In genomic region chrX:154365052-154365600, GRCh38 we compare ENCODE assay signal across 10 cellular contexts. TPM values are rescaled to one million over a fixed set of nuclear protein-coding genes. Genes with fewer than 3 reads are reported as not detected.
DNase-seq lines count a peak whose midpoint lies in the region; ATAC-seq and TF ChIP-seq lines count a peak whose summit lies in the region.
"Had no signal": no experiment of that assay in that cellular context is flagged by ENCODE, and none has a peak within 500 bp of the region (broad histone marks: within the 10 kb centered on the region; RNA-seq: fewer than 3 reads in every experiment).

No MANE protein-coding gene starts in this region.

- H3K27ac Mint-ChIP-seq in Calu3 (ENCODE audit: unreplicated experiment) = peak overlapping the region; percentile 79
- H3K27ac Mint-ChIP-seq in activated naive CD8-positive, alpha-beta T cell treated with anti-CD3 and anti-CD28 coated beads for 36 hours = peak overlapping the region; percentile 45
- H3K27ac Mint-ChIP-seq in natural killer cell treated with Interleukin-12 subunit alpha and Interleukin-12 subunit beta and Interleukin-15 and Interleukin-18, amount 100 ng/mL, for 72 hours = peak overlapping the region; percentile 46 to 53

- BruUV-seq in Calu3 (replicated peaks; lab: Mats Ljungman, UMichigan) = no TSS peak

- DNase-seq in Calu3 (no peak), mucosa of gallbladder (ENCODE audit: low spot score) (no peak), NCI-H146 (lab: John Stamatoyannopoulos, UW) (no peak)
- no peak for DNase-seq in activated naive CD8-positive, alpha-beta T cell treated with anti-CD3 and anti-CD28 coated beads for 36 hours
- DNase-seq in natural killer cell treated with Interleukin-12 subunit alpha and Interleukin-12 subunit beta and Interleukin-15 and Interleukin-18, amount 100 ng/mL, for 72 hours (ENCODE audit: low spot score) = no peak
- DNase-seq: activated naive CD4-positive, alpha-beta T cell treated with Interleukin-2 at 50 U/mL for 16 hours; mucosa of descending colon; NCI-H226; stimulated activated CD4-positive, alpha-beta T cell treated with anti-CD3 and anti-CD28 coated beads, Interleukin-4, amount 100 ng/mL, for 1 hour had no signal

- ATAC-seq in natural killer cell treated with Interleukin-12 subunit alpha and Interleukin-12 subunit beta and Interleukin-15 and Interleukin-18, amount 100 ng/mL, for 72 hours = no peak
- ATAC-seq in HG03460 (IDR thresholded peaks at IDR 0.05; ENCODE audit: unreplicated experiment) = no peak
- ATAC-seq: mucosa of descending colon had no signal

- no peak for TF ChIP-seq CTCF in Calu3 (IDR thresholded peaks at IDR 0.05; ENCODE audit: unreplicated experiment)

- peaks cover 9% of the 10 kb centered on the region for H3K4me1 Mint-ChIP-seq in Calu3 (ENCODE audit: low read depth, unreplicated experiment)
- peaks cover 8% of the 10 kb centered on the region for H3K4me1 Mint-ChIP-seq in activated naive CD8-positive, alpha-beta T cell treated with anti-CD3 and anti-CD28 coated beads for 36 hours
- H3K4me1 Mint-ChIP-seq in natural killer cell treated with Interleukin-12 subunit alpha and Interleukin-12 subunit beta and Interleukin-15 and Interleukin-18, amount 100 ng/mL, for 72 hours (ENCODE audit: low read depth in 2 of 2) = peaks cover 6 to 37% of the 10 kb centered on the region in 2 donors

- intact Hi-C loops in Calu3 (cut with micrococcal nuclease; ENCODE audit: unreplicated experiment) = no loop called here

- H3K9me3 Mint-ChIP-seq in Calu3 (ENCODE audit: low read depth, unreplicated experiment) = no peaks in the 10 kb centered on the region
- no peaks in the 10 kb centered on the region for H3K9me3 Mint-ChIP-seq in activated naive CD8-positive, alpha-beta T cell treated with anti-CD3 and anti-CD28 coated beads for 36 hours
- no peaks in the 10 kb centered on the region for H3K9me3 Mint-ChIP-seq in natural killer cell treated with Interleukin-12 subunit alpha and Interleukin-12 subunit beta and Interleukin-15 and Interleukin-18, amount 100 ng/mL, for 72 hours

- CTCF ChIA-PET in Calu3 (lab: Charles Lee) = no interaction called here

- H3K4me3 Mint-ChIP-seq in Calu3 (ENCODE audit: low read depth, unreplicated experiment) = peak overlapping the region; percentile 39
- no peak overlapping the region for H3K4me3 Mint-ChIP-seq in activated naive CD8-positive, alpha-beta T cell treated with anti-CD3 and anti-CD28 coated beads for 36 hours
- peak overlapping the region; percentile 12 for H3K4me3 Mint-ChIP-seq in natural killer cell treated with Interleukin-12 subunit alpha and Interleukin-12 subunit beta and Interleukin-15 and Interleukin-18, amount 100 ng/mL, for 72 hours

- no peaks in the 10 kb centered on the region for H3K27me3 Mint-ChIP-seq in Calu3 (ENCODE audit: unreplicated experiment)
- no peaks in the 10 kb centered on the region for H3K27me3 Mint-ChIP-seq in activated naive CD8-positive, alpha-beta T cell treated with anti-CD3 and anti-CD28 coated beads for 36 hours
- H3K27me3 Mint-ChIP-seq in natural killer cell treated with Interleukin-12 subunit alpha and Interleukin-12 subunit beta and Interleukin-15 and Interleukin-18, amount 100 ng/mL, for 72 hours = no peaks in the 10 kb centered on the region

- peaks cover 99% of the 10 kb centered on the region for H3K36me3 Mint-ChIP-seq in Calu3 (ENCODE audit: insufficient read depth, unreplicated experiment)
- H3K36me3 Mint-ChIP-seq in activated naive CD8-positive, alpha-beta T cell treated with anti-CD3 and anti-CD28 coated beads for 36 hours = peaks cover 22% of the 10 kb centered on the region
- no peaks in the 10 kb centered on the region for H3K36me3 Mint-ChIP-seq in natural killer cell treated with Interleukin-12 subunit alpha and Interleukin-12 subunit beta and Interleukin-15 and Interleukin-18, amount 100 ng/mL, for 72 hours

RNA-seq across cellular contexts. Expression of gene FLNA, which starts 9.3 kb away (rescaled TPM):
- total RNA-seq in Calu3 (2022) (973 and 1,240 TPM in 2 replicates), mucosa of gallbladder (2,367 TPM)
- total RNA-seq in activated naive CD8-positive, alpha-beta T cell treated with anti-CD3 and anti-CD28 coated beads for 36 hours = 100 to 1,000 TPM; 694 to 696 TPM
- 100 to 1,000 TPM; 574 to 727 TPM for total RNA-seq in natural killer cell treated with Interleukin-12 subunit alpha and Interleukin-12 subunit beta and Interleukin-15 and Interleukin-18, amount 100 ng/mL, for 72 hours

RNA-seq across cellular contexts. Expression of gene EMD, which starts 14.0 kb away (rescaled TPM):
- total RNA-seq in Calu3 (2022) (75.1 TPM in 2 replicates), mucosa of gallbladder (62.6 TPM)
- 100 to 1,000 TPM; 110 to 112 TPM for total RNA-seq in activated naive CD8-positive, alpha-beta T cell treated with anti-CD3 and anti-CD28 coated beads for 36 hours
- 10 to 100 TPM; 49.2 to 61.9 TPM for total RNA-seq in natural killer cell treated with Interleukin-12 subunit alpha and Interleukin-12 subunit beta and Interleukin-15 and Interleukin-18, amount 100 ng/mL, for 72 hours

RNA-seq across cellular contexts. Expression of gene RPL10, which starts 33.1 kb away (rescaled TPM):
- total RNA-seq in Calu3 (2022) (1,458 and 1,495 TPM in 2 replicates), mucosa of gallbladder (1,937 TPM)
- total RNA-seq in activated naive CD8-positive, alpha-beta T cell treated with anti-CD3 and anti-CD28 coated beads for 36 hours = 1,000 to 10,000 TPM; 2,967 to 3,168 TPM
- 1,000 to 10,000 TPM; 1,953 to 2,194 TPM for total RNA-seq in natural killer cell treated with Interleukin-12 subunit alpha and Interleukin-12 subunit beta and Interleukin-15 and Interleukin-18, amount 100 ng/mL, for 72 hours

RNA-seq across cellular contexts. Expression of gene DNASE1L1, which starts 43.9 kb away (rescaled TPM):
- total RNA-seq in Calu3 (2022) = 28.8 and 30.6 TPM in 2 replicates
- 10 to 100 TPM; 12.4 to 12.7 TPM for total RNA-seq in activated naive CD8-positive, alpha-beta T cell treated with anti-CD3 and anti-CD28 coated beads for 36 hours
- total RNA-seq in natural killer cell treated with Interleukin-12 subunit alpha and Interleukin-12 subunit beta and Interleukin-15 and Interleukin-18, amount 100 ng/mL, for 72 hours = 10 to 100 TPM; 12.4 to 14.6 TPM
- 28.2 TPM for total RNA-seq in mucosa of gallbladder

RNA-seq across cellular contexts. Expression of gene TAFAZZIN, which starts 46.2 kb away (rescaled TPM):
- 55.0 and 56.3 TPM in 2 replicates for total RNA-seq in Calu3 (2022)
- total RNA-seq in activated naive CD8-positive, alpha-beta T cell treated with anti-CD3 and anti-CD28 coated beads for 36 hours = 10 to 100 TPM; 35.1 to 35.8 TPM
- 10 to 100 TPM; 47.4 to 73.7 TPM for total RNA-seq in natural killer cell treated with Interleukin-12 subunit alpha and Interleukin-12 subunit beta and Interleukin-15 and Interleukin-18, amount 100 ng/mL, for 72 hours
- total RNA-seq in mucosa of gallbladder = 49.8 TPM
